ENCODE assay signal across 16 cellular contexts in genomic region chr2:18373081-18373480, GRCh38.
A peak's percentile ranks its signal among the peaks of the same experiment; 100 is the strongest.
DNase-seq lines count a peak whose midpoint lies in the region; ATAC-seq and TF ChIP-seq lines count a peak whose summit lies in the region.
"Had no signal": no experiment of that assay in that cellular context is flagged by ENCODE, and none has a peak within 500 bp of the region (broad histone marks: within the 10 kb centered on the region; RNA-seq: fewer than 3 reads in every experiment).

No MANE protein-coding gene starts in this region.

- WGBS in mammary epithelial cell (ENCODE audit: low coverage, missing lambda C conversion rate): 0% methylated on average over 1 of the region's 1 CpG

- H3K9me2 ChIP-seq in PC-9 (ENCODE audit: insufficient read depth): no peaks in the 10 kb centered on the region

- H3K4me2 ChIP-seq in mammary epithelial cell (ENCODE audit: insufficient read depth, low read depth, low read length): no peak overlapping the region
- H3K4me2 ChIP-seq in PC-9: no peak overlapping the region

- BruUV-seq in mammary epithelial cell (replicated peaks; lab: Mats Ljungman, UMichigan) (no TSS peak), PC-9 (replicated peaks; lab: Mats Ljungman, UMichigan) (no TSS peak)

- ATAC-seq in GM18498 (IDR thresholded peaks at IDR 0.05; ENCODE audit: unreplicated experiment) (no peak), HG02884 (IDR thresholded peaks at IDR 0.05; ENCODE audit: unreplicated experiment) (no peak)

- H3K4me1 ChIP-seq in mammary epithelial cell (ENCODE audit: insufficient read depth, low read length) (peaks cover 6% of the 10 kb centered on the region), breast epithelium (no peaks in the 10 kb centered on the region), PC-9 (replicated peaks; ENCODE audit: insufficient read depth) (no peaks in the 10 kb centered on the region)
- no peaks in the 10 kb centered on the region for H3K4me1 ChIP-seq in CD4-positive, alpha-beta memory T cell (ENCODE audit: insufficient read depth, low read length)
- H3K4me1 ChIP-seq: BE2C had no signal

- H3K36me3 Mint-ChIP-seq in CD4-positive, alpha-beta memory T cell: no peaks in the 10 kb centered on the region
- H3K36me3 Mint-ChIP-seq: CD4-positive, CD25-positive, alpha-beta regulatory T cell had no signal

- H4K20me1 ChIP-seq in mammary epithelial cell (ENCODE audit: insufficient read depth, low read length): no peaks in the 10 kb centered on the region
- H4K20me1 ChIP-seq in PC-9 (ENCODE audit: insufficient read depth): no peaks in the 10 kb centered on the region

- H3F3A ChIP-seq in PC-9 (ENCODE audit: insufficient read depth, low read depth): no peaks in the 10 kb centered on the region

- H3K4me1 Mint-ChIP-seq in CD4-positive, alpha-beta memory T cell: no peaks in the 10 kb centered on the region
- H3K4me1 Mint-ChIP-seq: CD4-positive, CD25-positive, alpha-beta regulatory T cell; H9 had no signal

- intact Hi-C loops in mammary epithelial cell (cut with micrococcal nuclease) (no loop called here), breast epithelium (cut with DNase I; ENCODE audit: low total_unique reads) (no loop called here), PC-9 (cut with micrococcal nuclease; ENCODE audit: unreplicated experiment) (loop anchor here (10.0 kb wide), 1 partner anchor 138 kb away; no protein-coding TSS in a partner anchor), cardiac septum (cut with DNase I) (loop anchor here (10.0 kb wide), 1 partner anchor 198 kb away; no protein-coding TSS in a partner anchor)
- intact Hi-C loops in CD4-positive, alpha-beta memory T cell (cut with micrococcal nuclease): no loop called here

- TF ChIP-seq CTCF in mammary epithelial cell (conservative IDR thresholded peaks at IDR 0.05 in 1 of 2, IDR thresholded peaks at IDR 0.05 in 1 of 2; ENCODE audit: extremely low read depth in 1 of 2, insufficient read depth in 1 of 2, low read depth in 1 of 2, low read length in 2 of 2) (no peak), breast epithelium (IDR thresholded peaks at IDR 0.05) (no peak), PC-9 (conservative IDR thresholded peaks at IDR 0.05) (no peak)

- dilution Hi-C loops in mammary epithelial cell (cut with HindIII; ENCODE audit: low sequenced_read_pairs): no loop called here

- H3K9me3 ChIP-seq in mammary epithelial cell (replicated peaks; ENCODE audit: insufficient read depth, low read length): no peaks in the 10 kb centered on the region
- no peaks in the 10 kb centered on the region for H3K9me3 ChIP-seq in breast epithelium
- H3K9me3 ChIP-seq in PC-9 (ENCODE audit: insufficient read depth, low read depth): no peaks in the 10 kb centered on the region
- H3K9me3 ChIP-seq in CD4-positive, alpha-beta memory T cell (ENCODE audit: control insufficient read depth in 1 of 2, low read length in 2 of 2): no peaks in the 10 kb centered on the region
- H3K9me3 ChIP-seq: BE2C, Caco-2 had no signal

- H3K36me3 ChIP-seq in mammary epithelial cell (ENCODE audit: insufficient read depth, low read length) (no peaks in the 10 kb centered on the region), breast epithelium (no peaks in the 10 kb centered on the region), PC-9 (ENCODE audit: low read depth) (no peaks in the 10 kb centered on the region)
- H3K36me3 ChIP-seq in CD4-positive, alpha-beta memory T cell (ENCODE audit: insufficient read depth, low read length): no peaks in the 10 kb centered on the region
- H3K36me3 ChIP-seq: BE2C had no signal

- no peak overlapping the region for H2AFZ ChIP-seq in mammary epithelial cell (ENCODE audit: low read depth, low read length)
- H2AFZ ChIP-seq in PC-9: 0 out of 2 replicates have a peak overlapping the region, but pooled peaks have one; percentile 14

- CTCF ChIA-PET in mammary epithelial cell (lab: Charles Lee; ENCODE audit: low non-redundant PET) (interaction anchor here (0.6 kb wide), 2 partner anchors 194 to 996 kb away, joined by 4 to 6 read pairs; no protein-coding TSS in a partner anchor), PC-9 (lab: Charles Lee) (no interaction called here)
- CTCF ChIA-PET in CD4-positive, alpha-beta memory T cell (lab: Charles Lee; ENCODE audit: partially characterized antibody): interaction anchor here (1.2 to 2.7 kb wide), 4 partner anchors 9 to 727 kb away, joined by 3 to 18 read pairs (median 4); no protein-coding TSS in a partner anchor

- POLR2A ChIA-PET in PC-9 (lab: Charles Lee; ENCODE audit: unreplicated experiment): no interaction called here
- POLR2A ChIA-PET in CD4-positive, alpha-beta memory T cell (lab: Charles Lee; ENCODE audit: partially characterized antibody): no interaction called here

- no peak overlapping the region for H3K27ac ChIP-seq in mammary epithelial cell (ENCODE audit: insufficient read depth, low read depth, low read length)
- H3K27ac ChIP-seq in breast epithelium: no peak overlapping the region
- no peak overlapping the region for H3K27ac ChIP-seq in PC-9
- H3K27ac ChIP-seq in CD4-positive, alpha-beta memory T cell (ENCODE audit: low read depth, low read length): no peak overlapping the region
- H3K27ac ChIP-seq: HL-60 had no signal

- H3K4me3 ChIP-seq in mammary epithelial cell (replicated peaks in 1 of 3; ENCODE audit: insufficient read depth in 1 of 3, low read depth in 2 of 3, low read length in 3 of 3) (no peak overlapping the region), breast epithelium (no peak overlapping the region), PC-9 (no peak overlapping the region)
- no peak overlapping the region for H3K4me3 ChIP-seq in CD4-positive, alpha-beta memory T cell (ENCODE audit: low read length in 2 of 2)

- H3K9ac ChIP-seq in mammary epithelial cell (ENCODE audit: insufficient read depth, low read length): no peak overlapping the region

- no peaks in the 10 kb centered on the region for H3K9me3 Mint-ChIP-seq in CD4-positive, alpha-beta memory T cell
- H3K9me3 Mint-ChIP-seq: H9 had no signal

- DNase-seq in mammary epithelial cell (peak; percentile 7), breast epithelium (ENCODE audit: low spot score in 2 of 2) (no peak), PC-9 (no peak), foreskin melanocyte (peak; percentile 4), cardiac septum (ENCODE audit: low spot score) (no peak)
- no peak for DNase-seq in CD4-positive, alpha-beta memory T cell
- DNase-seq: 8988T; BE2C; C1 segment of cervical spinal cord; Caco-2; CD4-positive, CD25-positive, alpha-beta regulatory T cell; GDM1; H9 had no signal

- no peaks in the 10 kb centered on the region for H3K79me2 ChIP-seq in mammary epithelial cell (ENCODE audit: insufficient read depth, low read length)
- no peaks in the 10 kb centered on the region for H3K79me2 ChIP-seq in PC-9 (ENCODE audit: low read depth)

- H3K4me3 Mint-ChIP-seq in CD4-positive, alpha-beta memory T cell: no peak overlapping the region
- H3K4me3 Mint-ChIP-seq: CD4-positive, CD25-positive, alpha-beta regulatory T cell; H9 had no signal

- no peaks in the 10 kb centered on the region for H3K27me3 ChIP-seq in mammary epithelial cell (ENCODE audit: insufficient read depth, low read length)
- H3K27me3 ChIP-seq in breast epithelium: no peaks in the 10 kb centered on the region
- no peaks in the 10 kb centered on the region for H3K27me3 ChIP-seq in PC-9 (ENCODE audit: insufficient read depth, low read depth)
- H3K27me3 ChIP-seq in CD4-positive, alpha-beta memory T cell (ENCODE audit: insufficient read depth, low read length): no peaks in the 10 kb centered on the region

- in situ Hi-C loops in mammary epithelial cell (cut with MboI; ENCODE audit: low sequenced_read_pairs in 2 of 2): loop anchor here in 1 of 2 donors (10.0 kb wide), 2 partner anchors 158 to 528 kb away; no protein-coding TSS in a partner anchor

- no peak for TF ChIP-seq POLR2A in breast epithelium (IDR thresholded peaks at IDR 0.05)

- H3K27ac Mint-ChIP-seq in CD4-positive, alpha-beta memory T cell: no peak overlapping the region
- H3K27ac Mint-ChIP-seq: CD4-positive, CD25-positive, alpha-beta regulatory T cell; H9 had no signal

- peaks cover 15 to 23% of the 10 kb centered on the region in 2 donors for H3K27me3 Mint-ChIP-seq in CD4-positive, alpha-beta memory T cell

Comparison
In these comparisons a context has a peak if more than half of its experiments do, and no peak if none do; other contexts are left out.
1. DNase-seq: peak in mammary epithelial cell (single experiment) and foreskin melanocyte (single experiment); none in breast epithelium (0 of 2), PC-9 (0 of 2), CD4-positive, alpha-beta memory T cell (0 of 5) and cardiac septum (single experiment).
2. intact Hi-C loops: an anchor here in PC-9 (10.0 kb wide) and cardiac septum (10.0 kb wide); none called in mammary epithelial cell, breast epithelium and CD4-positive, alpha-beta memory T cell.